27 cellular contexts compared by ENCODE assay signal in genomic region chr6:133818320-133818719, GRCh38.
A peak's percentile ranks its signal among the peaks of the same experiment; 100 is the strongest.
DNase-seq lines count a peak whose midpoint lies in the region; ATAC-seq, FAIRE-seq and TF ChIP-seq lines count a peak whose summit lies in the region.
"Had no signal": no experiment of that assay in that cellular context is flagged by ENCODE, and none has a peak within 500 bp of the region (broad histone marks: within the 10 kb centered on the region; RNA-seq: fewer than 3 reads in every experiment).

No MANE protein-coding gene starts in this region.

- H4K8ac ChIP-seq in mesendoderm (ENCODE audit: low read depth, low read length) = no peak overlapping the region

- H2BK15ac ChIP-seq in mesendoderm (replicated peaks; ENCODE audit: low read depth) = no peak overlapping the region

- POLR2A ChIA-PET in HepG2 (lab: Yijun Ruan, JAX) = no interaction called here

- no peaks in the 10 kb centered on the region for H3K79me2 ChIP-seq in HepG2 (ENCODE audit: insufficient read depth, low read length)
- no peaks in the 10 kb centered on the region for H3K79me2 ChIP-seq in mesendoderm (ENCODE audit: control insufficient read depth, insufficient read depth, low read length)

- H3K56ac ChIP-seq in mesendoderm (ENCODE audit: low read length) = no peak overlapping the region

- H4K20me1 ChIP-seq in HepG2 (ENCODE audit: insufficient read depth, low read length) = no peaks in the 10 kb centered on the region; the same call in 1 of the 2 replicates
- H4K20me1 ChIP-seq: BLaER1 had no signal

- peaks cover 0 to 13% of the 10 kb centered on the region in 2 donors for H3K9me3 Mint-ChIP-seq in activated naive CD4-positive, alpha-beta T cell treated with anti-CD3 and anti-CD28 coated beads, Interleukin-2, amount 50 U/mL, for 72 hours

- FAIRE-seq in HepG2 (lab: Jason Lieb, UNC) = no peak
- FAIRE-seq: A204.1, GM12878, GM12892, GM18507 had no signal

- CTCF ChIA-PET in HepG2 (lab: Yijun Ruan, JAX; ENCODE audit: low intra/inter-chr PET ratio, low total read pairs) = interaction anchor here (1.5 kb wide), 1 partner anchor 249 kb away, joined by 10 read pairs; no protein-coding TSS in a partner anchor

- no peaks in the 10 kb centered on the region for H3K9me3 ChIP-seq in HepG2 (ENCODE audit: low read length)
- no peaks in the 10 kb centered on the region for H3K9me3 ChIP-seq in right lobe of liver
- no peaks in the 10 kb centered on the region for H3K9me3 ChIP-seq in WERI-Rb-1 (ENCODE audit: severe bottlenecking)
- H3K9me3 ChIP-seq: BE2C had no signal

- intact Hi-C loops in HepG2 (cut with micrococcal nuclease; ENCODE audit: unreplicated experiment) (no loop called here), right lobe of liver (cut with DNase I) (no loop called here)

- H3K4ac ChIP-seq in mesendoderm (ENCODE audit: low read depth, low read length) = no peak overlapping the region

- no peak overlapping the region for H3K27ac ChIP-seq in HepG2 (ENCODE audit: extremely low read length, insufficient read depth, low read length)
- H3K27ac ChIP-seq in right lobe of liver = no peak overlapping the region
- no peak overlapping the region for H3K27ac ChIP-seq in WERI-Rb-1
- no peak overlapping the region for H3K27ac ChIP-seq in mesendoderm (ENCODE audit: low read depth, low read length)
- H3K27ac ChIP-seq: BLaER1 had no signal

- TF ChIP-seq CTCF in HepG2 (CRISPR knock-in tag; IDR thresholded peaks at IDR 0.05) (no peak), right lobe of liver (IDR thresholded peaks at IDR 0.05) (no peak), WERI-Rb-1 (IDR thresholded peaks at IDR 0.05; ENCODE audit: low read depth, low read length) (no peak)

- H3K36me3 ChIP-seq in HepG2 (replicated peaks in 1 of 2; ENCODE audit: control insufficient read depth in 1 of 2, insufficient read depth in 2 of 2, low read length in 2 of 2) (no peaks in the 10 kb centered on the region), right lobe of liver (no peaks in the 10 kb centered on the region), WERI-Rb-1 (no peaks in the 10 kb centered on the region), mesendoderm (ENCODE audit: control insufficient read depth, insufficient read depth, low read length) (no peaks in the 10 kb centered on the region)
- H3K36me3 ChIP-seq: BE2C, BLaER1 had no signal

- BruUV-seq in HepG2 (replicated peaks; lab: Mats Ljungman, UMichigan) = no TSS peak

- H3K23ac ChIP-seq in mesendoderm (ENCODE audit: low read length) = no peak overlapping the region

- H2AFZ ChIP-seq in HepG2 (ENCODE audit: low read length) = no peak overlapping the region

- H2AK5ac ChIP-seq in mesendoderm (ENCODE audit: low read length) = no peak overlapping the region

- H3K4me3 ChIP-seq in HepG2 (replicated peaks in 1 of 3; ENCODE audit: insufficient read depth in 1 of 3, low read depth in 2 of 3, low read length in 3 of 3) = no peak overlapping the region
- no peak overlapping the region for H3K4me3 ChIP-seq in right lobe of liver
- H3K4me3 ChIP-seq in WERI-Rb-1 (ENCODE audit: low read depth, low read length) = no peak overlapping the region
- no peak overlapping the region for H3K4me3 ChIP-seq in mesendoderm (ENCODE audit: low read length)
- H3K4me3 ChIP-seq: BLaER1, GM12878 had no signal

- H3K4me2 ChIP-seq in HepG2 (ENCODE audit: low read depth, low read length) = no peak overlapping the region
- H3K4me2 ChIP-seq in mesendoderm (ENCODE audit: low read length) = no peak overlapping the region
- H3K4me2 ChIP-seq: BLaER1 had no signal

- 14% methylated on average over 6 of the region's 6 CpGs for WGBS in HepG2 (ENCODE audit: low lambda C conversion rate)
- 57% methylated on average over 6 of the region's 6 CpGs for WGBS in right lobe of liver (ENCODE audit: insufficient coverage, low coverage, low lambda C conversion rate, missing lambda C conversion rate)
- WGBS in mesendoderm (ENCODE audit: extremely low coverage, insufficient coverage, low lambda C conversion rate) = no CpG with 5 or more reads among the region's 6 CpGs

- no peak overlapping the region for H3K27ac Mint-ChIP-seq in activated naive CD4-positive, alpha-beta T cell treated with anti-CD3 and anti-CD28 coated beads, Interleukin-2, amount 50 U/mL, for 72 hours
- H3K27ac Mint-ChIP-seq: CD4-positive, alpha-beta memory T cell; CD4-positive, CD25-positive, alpha-beta regulatory T cell; CD8-positive, alpha-beta memory T cell had no signal

- DNase-seq in HepG2 (ENCODE audit: low spot score) (no peak), right lobe of liver (no peak), WERI-Rb-1 (peak; percentile 21), mesendoderm (peak; percentile 13), SHP77 (lab: John Stamatoyannopoulos, UW) (no peak)
- DNase-seq in activated naive CD4-positive, alpha-beta T cell treated with anti-CD3 and anti-CD28 coated beads, Interleukin-2, amount 50 U/mL, for 72 hours (ENCODE audit: low spot score in 2 of 2) = no peak
- DNase-seq: 8988T; ACHN; BE2C; C1 segment of cervical spinal cord; CD4-positive, alpha-beta memory T cell; CD4-positive, CD25-positive, alpha-beta regulatory T cell; CD8-positive, alpha-beta memory T cell; COR-L47; DMS 273 treated with DMSO at 0.1 percent for 48 hours; DMS153; DMS53; DMS79; DND-41; EL; GDM1 had no signal

- no peaks in the 10 kb centered on the region for H3K79me1 ChIP-seq in mesendoderm (ENCODE audit: low read length)

- H3K4me1 ChIP-seq in HepG2 (ENCODE audit: insufficient read depth, low read length) = no peaks in the 10 kb centered on the region
- peaks cover 0 to 3% (median 0%) of the 10 kb centered on the region in 4 donors for H3K4me1 ChIP-seq in right lobe of liver
- H3K4me1 ChIP-seq in mesendoderm (ENCODE audit: control insufficient read depth, low read depth, low read length) = no peaks in the 10 kb centered on the region
- H3K4me1 ChIP-seq: BE2C, BLaER1 had no signal

- H3K36me3 Mint-ChIP-seq in activated naive CD4-positive, alpha-beta T cell treated with anti-CD3 and anti-CD28 coated beads, Interleukin-2, amount 50 U/mL, for 72 hours = no peaks in the 10 kb centered on the region
- H3K36me3 Mint-ChIP-seq: CD14-positive monocyte; CD4-positive, alpha-beta memory T cell; CD4-positive, CD25-positive, alpha-beta regulatory T cell; CD8-positive, alpha-beta memory T cell had no signal

- no peak for ATAC-seq in HepG2
- no peak for ATAC-seq in right lobe of liver
- no peak for ATAC-seq in activated naive CD4-positive, alpha-beta T cell treated with anti-CD3 and anti-CD28 coated beads, Interleukin-2, amount 50 U/mL, for 72 hours

- H2BK120ac ChIP-seq in mesendoderm (ENCODE audit: low read depth, low read length) = no peak overlapping the region

- H3K9ac ChIP-seq in HepG2 (ENCODE audit: insufficient read depth, low read depth, low read length) (no peak overlapping the region), mesendoderm (ENCODE audit: low read length) (no peak overlapping the region)
- H3K9ac ChIP-seq: BLaER1 had no signal

- H2BK5ac ChIP-seq in mesendoderm (ENCODE audit: low read length) = no peak overlapping the region

- no peak overlapping the region for H3K18ac ChIP-seq in mesendoderm (ENCODE audit: low read length)

- H3K27me3 ChIP-seq in HepG2 (ENCODE audit: control insufficient read depth in 1 of 2, insufficient read depth in 2 of 2, low read length in 2 of 2) (no peaks in the 10 kb centered on the region), right lobe of liver (no peaks in the 10 kb centered on the region), WERI-Rb-1 (ENCODE audit: insufficient read depth, low read depth, severe bottlenecking) (peaks cover 18% of the 10 kb centered on the region), mesendoderm (ENCODE audit: insufficient read depth, low read length, poor library complexity) (no peaks in the 10 kb centered on the region)
- H3K27me3 ChIP-seq: BLaER1 had no signal

- TF ChIP-seq RAD21 in HepG2 (CRISPR knock-in tag; IDR thresholded peaks at IDR 0.05) = no peak

- in situ Hi-C loops in HepG2 (cut with HindIII; ENCODE audit: extremely low pct_ligation_motif_present, low pct_unique_long_range_greater_than_20kb) = no loop called here

- TF ChIP-seq POLR2A in HepG2 (IDR thresholded peaks at IDR 0.05; ENCODE audit: insufficient read depth in 1 of 2, low read depth in 2 of 2, low read length in 2 of 2) (no peak), right lobe of liver (IDR thresholded peaks at IDR 0.05) (no peak)

- TF ChIP-seq EP300 in HepG2 (IDR thresholded peaks at IDR 0.05; ENCODE audit: low read depth in 2 of 2, low read length in 2 of 2) (no peak), HepG2 (CRISPR knock-in tag; IDR thresholded peaks at IDR 0.05; ENCODE audit: borderline replicate concordance) (no peak)

- H4K5ac ChIP-seq in mesendoderm (ENCODE audit: low read length) = no peak overlapping the region

TF ChIP-seq in HepG2, 621 proteins besides CTCF, POLR2A, EP300 and RAD21:
- TF ChIP-seq CHD2 (IDR thresholded peaks at IDR 0.05; ENCODE audit: low read depth, low read length) (0 out of 2 replicates have a peak, but pooled peaks have one; percentile 40), ZNF121 (CRISPR knock-in tag; IDR thresholded peaks at IDR 0.05) (no peak), MNT (IDR thresholded peaks at IDR 0.05) (peak; percentile 60), ETV5 (CRISPR knock-in tag; IDR thresholded peaks at IDR 0.05; ENCODE audit: borderline replicate concordance) (no peak)
- TF ChIP-seq, protein P1, sequence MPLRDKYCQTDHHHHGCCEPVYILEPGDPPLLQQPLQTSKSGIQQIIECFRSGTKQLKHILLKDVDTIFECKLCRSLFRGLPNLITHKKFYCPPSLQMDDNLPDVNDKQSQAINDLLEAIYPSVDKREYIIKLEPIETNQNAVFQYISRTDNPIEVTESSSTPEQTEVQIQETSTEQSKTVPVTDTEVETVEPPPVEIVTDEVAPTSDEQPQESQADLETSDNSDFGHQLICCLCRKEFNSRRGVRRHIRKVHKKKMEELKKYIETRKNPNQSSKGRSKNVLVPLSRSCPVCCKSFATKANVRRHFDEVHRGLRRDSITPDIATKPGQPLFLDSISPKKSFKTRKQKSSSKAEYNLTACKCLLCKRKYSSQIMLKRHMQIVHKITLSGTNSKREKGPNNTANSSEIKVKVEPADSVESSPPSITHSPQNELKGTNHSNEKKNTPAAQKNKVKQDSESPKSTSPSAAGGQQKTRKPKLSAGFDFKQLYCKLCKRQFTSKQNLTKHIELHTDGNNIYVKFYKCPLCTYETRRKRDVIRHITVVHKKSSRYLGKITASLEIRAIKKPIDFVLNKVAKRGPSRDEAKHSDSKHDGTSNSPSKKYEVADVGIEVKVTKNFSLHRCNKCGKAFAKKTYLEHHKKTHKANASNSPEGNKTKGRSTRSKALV (CRISPR knock-in tag; IDR thresholded peaks at IDR 0.05) = no peak

Comparison
In these comparisons a context has a peak if more than half of its experiments do, and no peak if none do; other contexts are left out.
1. DNase-seq: peak in WERI-Rb-1 (single experiment) and mesendoderm (single experiment); none in HepG2 (single experiment), right lobe of liver (0 of 3), activated naive CD4-positive, alpha-beta T cell treated with anti-CD3 and anti-CD28 coated beads, Interleukin-2, amount 50 U/mL, for 72 hours (0 of 2) and SHP77 (0 of 2).